In genomic region chr20:60331688-60332300, GRCh38 we compare ENCODE assay signal across 19 cellular contexts.
"Had no signal": no experiment of that assay in that cellular context is flagged by ENCODE, and none has a peak within 500 bp of the region (broad histone marks: within the 10 kb centered on the region; RNA-seq: fewer than 3 reads in every experiment).

No MANE protein-coding gene starts in this region.

- DNase-seq: activated B cell treated with CpG ODN at 0.5 μM for 24 hours; activated CD4-positive, alpha-beta T cell treated with anti-CD3 and anti-CD28 coated beads for 48 hours; activated CD8-positive, alpha-beta T cell treated with anti-CD3 and anti-CD28 coated beads for 36 hours; activated effector memory CD4-positive, alpha-beta T cell treated with Interleukin-2 at 50 U/mL for 16 hours; activated naive CD4-positive, alpha-beta T cell treated with anti-CD3 and anti-CD28 coated beads, Interleukin-2, amount 50 U/mL, for 16 hours; activated T-cell treated with anti-CD3 and anti-CD28 coated beads, Interleukin-2, amount 50 U/mL, for 4 hours; adrenal gland; central memory CD4-positive, alpha-beta T cell; colonic mucosa; glutamatergic neuron; mucosa of descending colon; naive thymus-derived CD4-positive, alpha-beta T cell; small intestine; stimulated activated CD4-positive, alpha-beta T cell treated with anti-CD3 and anti-CD28 coated beads, Interleukin-4, amount 100 ng/mL, for 24 hours; stimulated activated naive CD4-positive, alpha-beta T cell; T-helper 2 cell; upper lobe of right lung had no signal

- ATAC-seq: activated CD8-positive, alpha-beta T cell treated with anti-CD3 and anti-CD28 coated beads for 36 hours; activated T-cell treated with anti-CD3 and anti-CD28 coated beads, Interleukin-2, amount 50 U/mL, for 4 hours; mucosa of descending colon; naive thymus-derived CD4-positive, alpha-beta T cell had no signal

- H3K9me3 ChIP-seq: adrenal gland, colonic mucosa, esophagus muscularis mucosa, mucosa of descending colon, upper lobe of right lung had no signal

- H3K4me3 ChIP-seq: adrenal gland, colonic mucosa, esophagus muscularis mucosa, lung, mucosa of descending colon, upper lobe of right lung had no signal

- H3K4me1 ChIP-seq: adrenal gland, colonic mucosa, esophagus muscularis mucosa, upper lobe of right lung had no signal

- H3K27me3 ChIP-seq: adrenal gland, colonic mucosa, esophagus muscularis mucosa, upper lobe of right lung had no signal

- H3K27ac ChIP-seq: adrenal gland, colonic mucosa, esophagus muscularis mucosa, upper lobe of right lung had no signal

- H3K36me3 ChIP-seq: adrenal gland, colonic mucosa, esophagus muscularis mucosa, upper lobe of right lung had no signal
